ENCODE assay signal across 17 cellular contexts in the genomic region with DNA sequence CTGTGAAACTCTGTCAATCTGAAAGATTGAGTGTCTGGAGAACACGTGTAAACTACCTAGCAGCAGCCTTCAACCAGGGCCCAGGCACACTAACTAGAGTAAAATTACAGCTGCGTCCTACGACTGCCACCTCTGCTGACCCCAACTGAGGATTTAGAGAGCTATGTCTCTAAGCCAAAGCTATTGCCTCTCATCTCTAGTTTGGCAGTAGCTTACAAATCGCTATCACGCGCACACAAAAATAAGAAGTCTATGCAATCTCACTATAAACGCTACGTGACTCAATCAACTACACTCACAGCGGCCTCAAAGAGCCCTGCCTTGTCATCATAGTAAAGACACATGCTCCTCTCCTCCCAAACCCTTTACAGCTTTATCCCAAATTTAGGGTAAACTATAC.
"Had no signal": no experiment of that assay in that cellular context is flagged by ENCODE, and none has a peak within 500 bp of the region (broad histone marks: within the 10 kb centered on the region; RNA-seq: fewer than 3 reads in every experiment).

No MANE protein-coding gene starts in this region.

- H3K27ac ChIP-seq: coronary artery, esophagus muscularis mucosa, ovary, tibial nerve had no signal

- H3K36me3 Mint-ChIP-seq: immature natural killer cell had no signal

- H3K9me3 Mint-ChIP-seq: immature natural killer cell had no signal

- H3K4me3 Mint-ChIP-seq: activated CD4-positive, alpha-beta T cell treated with anti-CD3 and anti-CD28 coated beads, Interleukin-2, amount 10 ng/mL, durations not matched to agents 7 days and 5 days; activated naive CD8-positive, alpha-beta T cell; immature natural killer cell had no signal

- ATAC-seq: SK-N-SH treated with all-trans-retinoic acid at 6 μM for 48 hours had no signal

- H3K27me3 ChIP-seq: esophagus muscularis mucosa, ovary, tibial nerve had no signal

- H3K4me3 ChIP-seq: coronary artery, esophagus muscularis mucosa, lung, ovary, tibial nerve had no signal

- H3K36me3 ChIP-seq: esophagus muscularis mucosa, ovary, tibial nerve had no signal

- DNase-seq: activated CD4-positive, alpha-beta T cell treated with anti-CD3 and anti-CD28 coated beads, Interleukin-2, amount 10 ng/mL, durations not matched to agents 7 days and 5 days; activated effector memory CD4-positive, alpha-beta T cell treated with anti-CD3 and anti-CD28 coated beads, Interleukin-2, amount 50 U/mL, for 16 hours; activated T-cell treated with anti-CD3 and anti-CD28 coated beads, Interleukin-2, amount 50 U/mL, for 1 hour; amniotic stem cell; caudate nucleus; immature natural killer cell; ovary; stimulated activated CD4-positive, alpha-beta T cell treated with anti-CD3 and anti-CD28 coated beads, Interleukin-15, amount 100 ng/mL, for 24 hours; stimulated activated CD4-positive, alpha-beta T cell treated with anti-CD3 and anti-CD28 coated beads, Interleukin-4, amount 100 ng/mL, for 1 hour; stimulated activated naive CD4-positive, alpha-beta T cell; T-helper 1 cell had no signal

- H3K9me3 ChIP-seq: esophagus muscularis mucosa, ovary, tibial nerve had no signal

- H3K27ac Mint-ChIP-seq: activated CD4-positive, alpha-beta T cell treated with anti-CD3 and anti-CD28 coated beads, Interleukin-2, amount 10 ng/mL, durations not matched to agents 7 days and 5 days; activated naive CD8-positive, alpha-beta T cell; immature natural killer cell had no signal

- H3K27me3 Mint-ChIP-seq: activated CD4-positive, alpha-beta T cell treated with anti-CD3 and anti-CD28 coated beads, Interleukin-2, amount 10 ng/mL, durations not matched to agents 7 days and 5 days; activated naive CD8-positive, alpha-beta T cell had no signal
